In genomic region chr21:26512664-26513063, GRCh38 we compare ENCODE assay signal across 19 cellular contexts.
A peak's percentile ranks its signal among the peaks of the same experiment; 100 is the strongest.
DNase-seq lines count a peak whose midpoint lies in the region; ATAC-seq and TF ChIP-seq lines count a peak whose summit lies in the region.
"Had no signal": no experiment of that assay in that cellular context is flagged by ENCODE, and none has a peak within 500 bp of the region (broad histone marks: within the 10 kb centered on the region; RNA-seq: fewer than 3 reads in every experiment).

No MANE protein-coding gene starts in this region.

- intact Hi-C loops in PC-3 (cut with micrococcal nuclease), result loop anchor here (2.0 kb wide), 1 partner anchor 122 kb away; no protein-coding TSS in a partner anchor

- peak; percentile 5 for DNase-seq in H7
- DNase-seq in PC-3, result no peak
- peak; percentile 1 to 32 for DNase-seq in fibroblast of lung (ENCODE audit: low read depth in 2 of 2)
- no peak for DNase-seq in thoracic aorta (ENCODE audit: low spot score)
- DNase-seq in upper lobe of left lung, result no peak
- DNase-seq in osteocyte (ENCODE audit: extremely low spot score, unreplicated experiment), result no peak
- DNase-seq: ACHN; BE2C; C1 segment of cervical spinal cord; CD4-positive, CD25-positive, alpha-beta regulatory T cell; CD8-positive, alpha-beta memory T cell; COR-L47; DMS 273 treated with DMSO at 0.1 percent for 48 hours; DMS53; DND-41; KG1 had no signal

- H3K36me3 ChIP-seq in H7 (replicated peaks; ENCODE audit: control insufficient read depth, insufficient read depth, low read length), result no peaks in the 10 kb centered on the region
- no peaks in the 10 kb centered on the region for H3K36me3 ChIP-seq in PC-3 (ENCODE audit: low read depth, low read length)
- H3K36me3 ChIP-seq in fibroblast of lung (ENCODE audit: control insufficient read depth, insufficient read depth, low read length), result no peaks in the 10 kb centered on the region
- no peaks in the 10 kb centered on the region for H3K36me3 ChIP-seq in thoracic aorta
- no peaks in the 10 kb centered on the region for H3K36me3 ChIP-seq in upper lobe of left lung
- H3K36me3 ChIP-seq: BE2C, HAP-1 had no signal

- H3K4me3 ChIP-seq in H7 (ENCODE audit: insufficient read depth, low read depth, low read length), result no peak overlapping the region
- H3K4me3 ChIP-seq in PC-3 (ENCODE audit: low read length), result no peak overlapping the region
- H3K4me3 ChIP-seq in fibroblast of lung (replicated peaks in 1 of 4; ENCODE audit: control extremely low read depth in 1 of 4, insufficient read depth in 1 of 4, low read depth in 3 of 4, low read length in 4 of 4), result no peak overlapping the region
- no peak overlapping the region for H3K4me3 ChIP-seq in thoracic aorta
- no peak overlapping the region for H3K4me3 ChIP-seq in upper lobe of left lung
- H3K4me3 ChIP-seq: GM12878, HAP-1 had no signal

- H3K27ac ChIP-seq in PC-3 (ENCODE audit: low read length), result no peak overlapping the region
- H3K27ac ChIP-seq in fibroblast of lung (ENCODE audit: insufficient read depth, low read length), result no peak overlapping the region
- H3K27ac ChIP-seq in thoracic aorta, result peak overlapping the region; percentile 29 to 35
- no peak overlapping the region for H3K27ac ChIP-seq in upper lobe of left lung

- H2AFZ ChIP-seq in PC-3 (ENCODE audit: low read length) (0 out of 2 replicates have a peak overlapping the region, but pooled peaks have one; percentile 9), fibroblast of lung (ENCODE audit: low read length) (no peak overlapping the region)

- POLR2A ChIA-PET in PC-3 (lab: Charles Lee; ENCODE audit: unreplicated experiment), result no interaction called here

- H3K9me3 Mint-ChIP-seq in osteocyte (ENCODE audit: unreplicated experiment), result no peaks in the 10 kb centered on the region

- TF ChIP-seq CTCF in PC-3 (conservative IDR thresholded peaks at IDR 0.05; ENCODE audit: low read depth, low read length), result no peak
- TF ChIP-seq CTCF in fibroblast of lung (conservative IDR thresholded peaks at IDR 0.05 in 1 of 2, IDR thresholded peaks at IDR 0.05 in 1 of 2; ENCODE audit: low read depth in 1 of 2, low read length in 2 of 2), result no peak
- no peak for TF ChIP-seq CTCF in thoracic aorta (IDR thresholded peaks at IDR 0.05)
- TF ChIP-seq CTCF in upper lobe of left lung (IDR thresholded peaks at IDR 0.05), result no peak
- TF ChIP-seq CTCF in osteocyte (IDR thresholded peaks at IDR 0.05), result no peak

- H3K79me2 ChIP-seq in PC-3 (ENCODE audit: low read length) (no peaks in the 10 kb centered on the region), fibroblast of lung (ENCODE audit: control insufficient read depth, insufficient read depth, low read length) (no peaks in the 10 kb centered on the region)

- no peaks in the 10 kb centered on the region for H3F3A ChIP-seq in PC-3 (ENCODE audit: low read length, unreplicated experiment)

- no peak overlapping the region for H3K4me3 Mint-ChIP-seq in osteocyte (ENCODE audit: unreplicated experiment)
- H3K4me3 Mint-ChIP-seq: CD4-positive, CD25-positive, alpha-beta regulatory T cell; CD8-positive, alpha-beta memory T cell had no signal

- TF ChIP-seq EP300 in upper lobe of left lung (IDR thresholded peaks at IDR 0.05), result no peak

- H3K9me2 ChIP-seq in PC-3 (replicated peaks; ENCODE audit: low read length), result no peaks in the 10 kb centered on the region

- H3K36me3 Mint-ChIP-seq in osteocyte (ENCODE audit: unreplicated experiment), result no peaks in the 10 kb centered on the region
- H3K36me3 Mint-ChIP-seq: CD4-positive, CD25-positive, alpha-beta regulatory T cell; CD8-positive, alpha-beta memory T cell had no signal

- TF ChIP-seq POLR2A in upper lobe of left lung (IDR thresholded peaks at IDR 0.05), result no peak

- no peaks in the 10 kb centered on the region for H4K20me1 ChIP-seq in PC-3 (ENCODE audit: low read length)
- no peaks in the 10 kb centered on the region for H4K20me1 ChIP-seq in fibroblast of lung (ENCODE audit: control insufficient read depth, extremely low read depth, insufficient read depth, low read length)

- no TSS peak for BruUV-seq in PC-3 (replicated peaks; lab: Mats Ljungman, UMichigan)

- H3K4me1 ChIP-seq in PC-3 (ENCODE audit: insufficient read depth, low read length) (peaks cover 11% of the 10 kb centered on the region), fibroblast of lung (ENCODE audit: control insufficient read depth, extremely low read depth, insufficient read depth, low read length) (no peaks in the 10 kb centered on the region), thoracic aorta (ENCODE audit: control insufficient read depth in 1 of 2, low read depth in 2 of 2) (peaks cover 3 to 17% of the 10 kb centered on the region in 2 donors), upper lobe of left lung (peaks cover 0 to 2% (median 0%) of the 10 kb centered on the region in 4 donors)
- H3K4me1 ChIP-seq: BE2C, HAP-1 had no signal

- peaks cover 5% of the 10 kb centered on the region for H3K4me1 Mint-ChIP-seq in osteocyte (ENCODE audit: unreplicated experiment)
- H3K4me1 Mint-ChIP-seq: CD4-positive, CD25-positive, alpha-beta regulatory T cell; CD8-positive, alpha-beta memory T cell had no signal

- H3K9ac ChIP-seq in PC-3 (ENCODE audit: low read length) (no peak overlapping the region), fibroblast of lung (ENCODE audit: insufficient read depth, low read length) (no peak overlapping the region)

- WGBS in upper lobe of left lung, 2 donors, result 74 to 85% methylated on average over 5 of the region's 5 CpGs

- H3K27ac Mint-ChIP-seq in osteocyte (ENCODE audit: unreplicated experiment), result no peak overlapping the region
- H3K27ac Mint-ChIP-seq: CD4-positive, CD25-positive, alpha-beta regulatory T cell; CD8-positive, alpha-beta memory T cell had no signal

- H3K4me2 ChIP-seq in PC-3 (ENCODE audit: low read length) (no peak overlapping the region), fibroblast of lung (ENCODE audit: extremely low read depth, insufficient read depth, low read length) (no peak overlapping the region)

- ATAC-seq in PC-3 (no peak), thoracic aorta (ENCODE audit: insufficient number of reproducible peaks, low FRiP score, low read depth) (no peak), upper lobe of left lung (ENCODE audit: low FRiP score in 2 of 2) (no peak), GM18868 (IDR thresholded peaks at IDR 0.05; ENCODE audit: unreplicated experiment) (no peak)
- ATAC-seq: GM12878 had no signal

- CTCF ChIA-PET in PC-3 (lab: Charles Lee), result no interaction called here

- no peaks in the 10 kb centered on the region for H3K9me3 ChIP-seq in PC-3 (ENCODE audit: low read length)
- H3K9me3 ChIP-seq in fibroblast of lung (ENCODE audit: control insufficient read depth, insufficient read depth, low read depth, low read length), result no peaks in the 10 kb centered on the region
- no peaks in the 10 kb centered on the region for H3K9me3 ChIP-seq in thoracic aorta
- no peaks in the 10 kb centered on the region for H3K9me3 ChIP-seq in upper lobe of left lung
- H3K9me3 ChIP-seq: BE2C, HAP-1 had no signal

- H3K27me3 Mint-ChIP-seq in osteocyte (ENCODE audit: unreplicated experiment), result no peaks in the 10 kb centered on the region
- H3K27me3 Mint-ChIP-seq: CD4-positive, CD25-positive, alpha-beta regulatory T cell had no signal

- H3K27me3 ChIP-seq in H7 (ENCODE audit: control insufficient read depth, insufficient read depth, low read length) (no peaks in the 10 kb centered on the region), PC-3 (ENCODE audit: low read length) (no peaks in the 10 kb centered on the region), fibroblast of lung (ENCODE audit: control insufficient read depth, insufficient read depth, low read length) (no peaks in the 10 kb centered on the region), thoracic aorta (replicated peaks; ENCODE audit: insufficient read depth) (no peaks in the 10 kb centered on the region), upper lobe of left lung (no peaks in the 10 kb centered on the region)
- H3K27me3 ChIP-seq: BE2C had no signal

Comparison
In these comparisons a context has a peak if more than half of its experiments do, and no peak if none do; other contexts are left out.
1. DNase-seq: peak in H7 (single experiment) and fibroblast of lung (2 of 2); none in PC-3 (single experiment), thoracic aorta (single experiment), upper lobe of left lung (0 of 2) and osteocyte (single experiment).
2. H3K27ac ChIP-seq: peak in thoracic aorta (2 of 2); none in PC-3 (single experiment), fibroblast of lung (single experiment) and upper lobe of left lung (0 of 4).